26 cellular contexts compared by ENCODE assay signal in the genomic region with DNA sequence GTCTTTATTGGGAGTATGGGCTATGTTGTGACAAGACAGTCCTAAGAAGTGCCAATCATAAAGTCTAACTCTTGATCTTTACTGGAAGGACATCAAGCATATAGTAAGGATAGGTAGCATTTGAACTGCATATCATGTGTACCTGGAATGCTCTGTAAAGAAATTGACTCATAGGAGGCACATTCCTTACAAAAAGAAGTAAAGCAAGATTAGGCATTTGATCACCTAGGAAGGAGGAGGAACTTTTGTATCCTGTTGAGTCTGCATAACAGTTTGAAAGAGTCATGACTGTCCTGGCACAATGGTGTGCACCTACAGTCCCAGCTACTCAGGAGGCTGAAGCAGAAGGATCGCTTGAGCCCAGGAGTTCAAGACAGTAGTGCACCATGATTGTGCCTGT. TPM values are rescaled to one million over a fixed set of nuclear protein-coding genes. Genes with fewer than 3 reads are reported as not detected.
"Had no signal": no experiment of that assay in that cellular context is flagged by ENCODE, and none has a peak within 500 bp of the region (broad histone marks: within the 10 kb centered on the region; RNA-seq: fewer than 3 reads in every experiment).

No MANE protein-coding gene starts in this region.

- FAIRE-seq: TTC549 had no signal

- DNase-seq: activated CD4-positive, alpha-beta memory T cell treated with anti-CD3 and anti-CD28 coated beads, Interleukin-2, amount 10 ng/mL, durations not matched to agents 7 days and 5 days; activated CD4-positive, alpha-beta T cell treated with anti-CD3 and anti-CD28 coated beads, Interleukin-2, amount 50 U/mL, for 1 hour; activated CD4-positive, CD25-positive, alpha-beta regulatory T cell; activated gamma-delta T cell treated with Interleukin-2 at 50 U/mL for 16 hours; activated naive CD4-positive, alpha-beta T cell treated with anti-CD3 and anti-CD28 coated beads, Interleukin-2, amount 10 ng/mL, durations not matched to agents 7 days and 5 days; activated naive CD8-positive, alpha-beta T cell treated with anti-CD3 and anti-CD28 coated beads for 36 hours; activated T-cell treated with anti-CD3 and anti-CD28 coated beads for 4 hours; activated T-cell treated with anti-CD3 and anti-CD28 coated beads, Interleukin-2, amount 50 U/mL, for 48 hours; central memory CD4-positive, alpha-beta T cell; IMR-90; Kasumi-1; KBM-7; NCI-H1048; NCI-H2029; NCI-H2107; NCI-H345; NCI-H510A; NCI-H526 treated with DMSO at 0.1 percent for 48 hours; NCI-H82; SIG-M5; T-helper 2 cell; T1000 had no signal

- ATAC-seq: activated T-helper 17 cell treated with anti-CD3 and anti-CD28 coated beads, Interleukin-2, amount 50 U/mL, for 72 hours had no signal

- H3K27ac Mint-ChIP-seq: activated CD4-positive, alpha-beta memory T cell treated with anti-CD3 and anti-CD28 coated beads, Interleukin-2, amount 10 ng/mL, durations not matched to agents 7 days and 5 days; activated naive CD4-positive, alpha-beta T cell treated with anti-CD3 and anti-CD28 coated beads, Interleukin-2, amount 10 ng/mL, durations not matched to agents 7 days and 5 days; activated naive CD8-positive, alpha-beta T cell treated with anti-CD3 and anti-CD28 coated beads for 36 hours; activated T-helper 17 cell treated with anti-CD3 and anti-CD28 coated beads, Interleukin-2, amount 50 U/mL, for 72 hours had no signal

- H3K4me3 Mint-ChIP-seq: activated CD4-positive, alpha-beta memory T cell treated with anti-CD3 and anti-CD28 coated beads, Interleukin-2, amount 10 ng/mL, durations not matched to agents 7 days and 5 days; activated naive CD4-positive, alpha-beta T cell treated with anti-CD3 and anti-CD28 coated beads, Interleukin-2, amount 10 ng/mL, durations not matched to agents 7 days and 5 days; activated naive CD8-positive, alpha-beta T cell treated with anti-CD3 and anti-CD28 coated beads for 36 hours; activated T-helper 17 cell treated with anti-CD3 and anti-CD28 coated beads, Interleukin-2, amount 50 U/mL, for 72 hours had no signal

- H3K9me3 Mint-ChIP-seq: activated CD4-positive, alpha-beta memory T cell treated with anti-CD3 and anti-CD28 coated beads, Interleukin-2, amount 10 ng/mL, durations not matched to agents 7 days and 5 days; activated naive CD4-positive, alpha-beta T cell treated with anti-CD3 and anti-CD28 coated beads, Interleukin-2, amount 10 ng/mL, durations not matched to agents 7 days and 5 days; activated naive CD8-positive, alpha-beta T cell treated with anti-CD3 and anti-CD28 coated beads for 36 hours; activated T-helper 17 cell treated with anti-CD3 and anti-CD28 coated beads, Interleukin-2, amount 50 U/mL, for 72 hours had no signal

- H3K27me3 Mint-ChIP-seq: activated CD4-positive, alpha-beta memory T cell treated with anti-CD3 and anti-CD28 coated beads, Interleukin-2, amount 10 ng/mL, durations not matched to agents 7 days and 5 days; activated naive CD4-positive, alpha-beta T cell treated with anti-CD3 and anti-CD28 coated beads, Interleukin-2, amount 10 ng/mL, durations not matched to agents 7 days and 5 days; activated naive CD8-positive, alpha-beta T cell treated with anti-CD3 and anti-CD28 coated beads for 36 hours; activated T-helper 17 cell treated with anti-CD3 and anti-CD28 coated beads, Interleukin-2, amount 50 U/mL, for 72 hours had no signal

RNA-seq across cellular contexts. Expression of gene DNAJB7, which starts 42.2 kb away (rescaled TPM):
- total RNA-seq: activated CD4-positive, alpha-beta memory T cell treated with anti-CD3 and anti-CD28 coated beads, Interleukin-2, amount 10 ng/mL, durations not matched to agents 7 days and 5 days; activated CD8-positive, alpha-beta memory T cell treated with anti-CD3 and anti-CD28 coated beads for 36 hours; activated naive CD8-positive, alpha-beta T cell treated with anti-CD3 and anti-CD28 coated beads for 36 hours; activated T-helper 17 cell treated with anti-CD3 and anti-CD28 coated beads, Interleukin-2, amount 50 U/mL, for 72 hours; IMR-90; OCI-LY7 had no signal
